ENCODE assay signal across 18 cellular contexts in the genomic region with DNA sequence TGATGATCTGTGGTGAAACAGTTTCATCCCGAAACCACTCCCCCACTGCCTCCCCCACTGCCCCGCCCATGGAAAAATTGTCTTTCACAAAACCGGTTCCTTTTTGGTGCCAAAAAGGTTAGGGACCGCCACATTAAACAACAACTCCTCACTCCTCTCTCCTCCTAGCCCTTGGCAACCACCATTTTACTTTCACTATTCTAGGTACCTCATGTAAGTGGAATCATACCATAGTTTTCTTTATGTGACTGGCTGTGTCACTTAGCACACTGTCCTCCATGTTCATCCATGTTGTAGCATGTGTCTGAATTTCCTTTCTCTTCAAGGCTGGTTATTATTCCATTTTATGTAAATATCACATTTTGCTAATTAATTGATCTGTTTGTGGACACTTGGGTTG.
A peak's percentile ranks its signal among the peaks of the same experiment; 100 is the strongest.
DNase-seq lines count a peak whose midpoint lies in the region; ATAC-seq and TF ChIP-seq lines count a peak whose summit lies in the region.
"Had no signal": no experiment of that assay in that cellular context is flagged by ENCODE, and none has a peak within 500 bp of the region (broad histone marks: within the 10 kb centered on the region; RNA-seq: fewer than 3 reads in every experiment).

No MANE protein-coding gene starts in this region.

- peaks cover 11% of the 10 kb centered on the region for H3K9me3 ChIP-seq in DND-41 (ENCODE audit: insufficient read depth, low read length, severe bottlenecking)

- no peaks in the 10 kb centered on the region for H3K27me3 Mint-ChIP-seq in activated naive CD4-positive, alpha-beta T cell treated with anti-CD3 and anti-CD28 coated beads, Interleukin-2, amount 50 U/mL, for 24 hours
- no peaks in the 10 kb centered on the region for H3K27me3 Mint-ChIP-seq in WTC11 (ENCODE audit: low read depth)

- H3K27ac ChIP-seq in DND-41 (ENCODE audit: low read length): no peak overlapping the region
- H3K27ac ChIP-seq: A549, KMS-11 had no signal

- POLR2A ChIA-PET in WTC11 (lab: Charles Lee): no interaction called here

- peaks cover 12% of the 10 kb centered on the region for H3K9me3 Mint-ChIP-seq in activated naive CD4-positive, alpha-beta T cell treated with anti-CD3 and anti-CD28 coated beads, Interleukin-2, amount 50 U/mL, for 24 hours
- H3K9me3 Mint-ChIP-seq in activated naive CD4-positive, alpha-beta T cell treated with anti-CD3 and anti-CD28 coated beads, Interleukin-2, amount 50 U/mL, for 72 hours: peaks cover 14 to 25% of the 10 kb centered on the region in 2 donors
- peaks cover 25% of the 10 kb centered on the region for H3K9me3 Mint-ChIP-seq in WTC11

- no peaks in the 10 kb centered on the region for H3K27me3 ChIP-seq in DND-41 (ENCODE audit: insufficient read depth, low read length, poor library complexity)

- DNase-seq in activated naive CD4-positive, alpha-beta T cell treated with anti-CD3 and anti-CD28 coated beads, Interleukin-2, amount 50 U/mL, for 72 hours (ENCODE audit: low spot score in 2 of 2): no peak
- no peak for DNase-seq in DND-41
- no peak for DNase-seq in WTC11 (ENCODE audit: low spot score)
- DNase-seq in retina: no peak
- no peak for DNase-seq in NCI-H526 (lab: John Stamatoyannopoulos, UW)
- no peak for DNase-seq in HUDEP-2 (lab: John Stamatoyannopoulos, UW; ENCODE audit: unreplicated experiment in 76 of 76)
- DNase-seq: DMS79 treated with DMSO at 0.1 percent for 48 hours, H7, HFFc6, NCI-H1417, NCI-H187, NCI-H226, NCI-H524 treated with DMSO at 0.1 percent for 48 hours, OCI-M1, SHP77 treated with DMSO at 0.1 percent for 48 hours had no signal

- ATAC-seq in activated naive CD4-positive, alpha-beta T cell treated with anti-CD3 and anti-CD28 coated beads, Interleukin-2, amount 50 U/mL, for 72 hours: no peak
- ATAC-seq in DND-41 (ENCODE audit: insufficient read depth, low read depth) (peak; percentile 55; the same call in 2 of the 3 replicates), WTC11 (no peak)
- ATAC-seq: A549 had no signal

- H3K36me3 ChIP-seq in DND-41 (ENCODE audit: insufficient read depth, low read length): peaks cover 4% of the 10 kb centered on the region; the same call in 1 of the 2 replicates

- peak overlapping the region; percentile 39 for H3K27ac Mint-ChIP-seq in activated naive CD4-positive, alpha-beta T cell treated with anti-CD3 and anti-CD28 coated beads, Interleukin-2, amount 50 U/mL, for 24 hours
- no peak overlapping the region for H3K27ac Mint-ChIP-seq in activated naive CD4-positive, alpha-beta T cell treated with anti-CD3 and anti-CD28 coated beads, Interleukin-2, amount 50 U/mL, for 72 hours
- peak overlapping the region; percentile 61; the same call in 1 of the 2 replicates for H3K27ac Mint-ChIP-seq in WTC11
- H3K27ac Mint-ChIP-seq: HFFc6 had no signal

- no peak overlapping the region for H3K4me3 ChIP-seq in DND-41 (ENCODE audit: low read depth in 1 of 2, low read length in 2 of 2)
- H3K4me3 ChIP-seq: A549 had no signal

- H3K4me3 Mint-ChIP-seq in activated naive CD4-positive, alpha-beta T cell treated with anti-CD3 and anti-CD28 coated beads, Interleukin-2, amount 50 U/mL, for 24 hours: peak overlapping the region; percentile 34
- no peak overlapping the region for H3K4me3 Mint-ChIP-seq in WTC11
- H3K4me3 Mint-ChIP-seq: HFFc6 had no signal

- no peak overlapping the region for H3K4me2 ChIP-seq in DND-41 (ENCODE audit: insufficient read depth, low read length)
- H3K4me2 ChIP-seq: A549, KMS-11 had no signal

- H3K4me1 ChIP-seq in DND-41 (ENCODE audit: insufficient read depth, low read length): no peaks in the 10 kb centered on the region
- H3K4me1 ChIP-seq: A549 had no signal

- 0 out of 2 replicates have a peak, but pooled peaks cover 2% of the 10 kb centered on the region for H4K20me1 ChIP-seq in DND-41 (ENCODE audit: insufficient read depth, low read length)

- CTCF ChIA-PET in WTC11 (lab: Charles Lee): no interaction called here

- H2AFZ ChIP-seq in DND-41 (ENCODE audit: low read depth, low read length): no peak overlapping the region

- H3K4me1 Mint-ChIP-seq in activated naive CD4-positive, alpha-beta T cell treated with anti-CD3 and anti-CD28 coated beads, Interleukin-2, amount 50 U/mL, for 24 hours: peaks cover 60% of the 10 kb centered on the region
- H3K4me1 Mint-ChIP-seq in WTC11: peaks cover 43% of the 10 kb centered on the region

- TF ChIP-seq CTCF in DND-41 (IDR thresholded peaks at IDR 0.05; ENCODE audit: borderline replicate concordance, extremely low read depth, low read length, poor library complexity, severe bottlenecking) (no peak), WTC11 (IDR thresholded peaks at IDR 0.05) (no peak)

- peaks cover 87% of the 10 kb centered on the region for H3K79me2 ChIP-seq in DND-41 (ENCODE audit: insufficient read depth, low read length)

- H3K9ac ChIP-seq in DND-41 (ENCODE audit: low read depth, low read length): no peak overlapping the region
- H3K9ac ChIP-seq: KMS-11 had no signal

- peaks cover 30% of the 10 kb centered on the region for H3K36me3 Mint-ChIP-seq in activated naive CD4-positive, alpha-beta T cell treated with anti-CD3 and anti-CD28 coated beads, Interleukin-2, amount 50 U/mL, for 24 hours
- H3K36me3 Mint-ChIP-seq in activated naive CD4-positive, alpha-beta T cell treated with anti-CD3 and anti-CD28 coated beads, Interleukin-2, amount 50 U/mL, for 72 hours: peaks cover 19 to 42% of the 10 kb centered on the region in 2 donors
- peaks cover 27% of the 10 kb centered on the region for H3K36me3 Mint-ChIP-seq in WTC11

TF ChIP-seq in WTC11, 78 proteins besides CTCF, POLR2A, EP300 and RAD21 (continues in another document):
- TF ChIP-seq JUN (CRISPR knock-in tag; IDR thresholded peaks at IDR 0.05): no peak
- no peak for TF ChIP-seq NR1H2 (CRISPR knock-in tag; IDR thresholded peaks at IDR 0.05)
- TF ChIP-seq, protein P1, sequence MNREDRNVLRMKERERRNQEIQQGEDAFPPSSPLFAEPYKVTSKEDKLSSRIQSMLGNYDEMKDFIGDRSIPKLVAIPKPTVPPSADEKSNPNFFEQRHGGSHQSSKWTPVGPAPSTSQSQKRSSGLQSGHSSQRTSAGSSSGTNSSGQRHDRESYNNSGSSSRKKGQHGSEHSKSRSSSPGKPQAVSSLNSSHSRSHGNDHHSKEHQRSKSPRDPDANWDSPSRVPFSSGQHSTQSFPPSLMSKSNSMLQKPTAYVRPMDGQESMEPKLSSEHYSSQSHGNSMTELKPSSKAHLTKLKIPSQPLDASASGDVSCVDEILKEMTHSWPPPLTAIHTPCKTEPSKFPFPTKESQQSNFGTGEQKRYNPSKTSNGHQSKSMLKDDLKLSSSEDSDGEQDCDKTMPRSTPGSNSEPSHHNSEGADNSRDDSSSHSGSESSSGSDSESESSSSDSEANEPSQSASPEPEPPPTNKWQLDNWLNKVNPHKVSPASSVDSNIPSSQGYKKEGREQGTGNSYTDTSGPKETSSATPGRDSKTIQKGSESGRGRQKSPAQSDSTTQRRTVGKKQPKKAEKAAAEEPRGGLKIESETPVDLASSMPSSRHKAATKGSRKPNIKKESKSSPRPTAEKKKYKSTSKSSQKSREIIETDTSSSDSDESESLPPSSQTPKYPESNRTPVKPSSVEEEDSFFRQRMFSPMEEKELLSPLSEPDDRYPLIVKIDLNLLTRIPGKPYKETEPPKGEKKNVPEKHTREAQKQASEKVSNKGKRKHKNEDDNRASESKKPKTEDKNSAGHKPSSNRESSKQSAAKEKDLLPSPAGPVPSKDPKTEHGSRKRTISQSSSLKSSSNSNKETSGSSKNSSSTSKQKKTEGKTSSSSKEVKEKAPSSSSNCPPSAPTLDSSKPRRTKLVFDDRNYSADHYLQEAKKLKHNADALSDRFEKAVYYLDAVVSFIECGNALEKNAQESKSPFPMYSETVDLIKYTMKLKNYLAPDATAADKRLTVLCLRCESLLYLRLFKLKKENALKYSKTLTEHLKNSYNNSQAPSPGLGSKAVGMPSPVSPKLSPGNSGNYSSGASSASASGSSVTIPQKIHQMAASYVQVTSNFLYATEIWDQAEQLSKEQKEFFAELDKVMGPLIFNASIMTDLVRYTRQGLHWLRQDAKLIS (CRISPR knock-in tag; IDR thresholded peaks at IDR 0.05; ENCODE audit: borderline replicate concordance): no peak
- TF ChIP-seq, protein P2, sequence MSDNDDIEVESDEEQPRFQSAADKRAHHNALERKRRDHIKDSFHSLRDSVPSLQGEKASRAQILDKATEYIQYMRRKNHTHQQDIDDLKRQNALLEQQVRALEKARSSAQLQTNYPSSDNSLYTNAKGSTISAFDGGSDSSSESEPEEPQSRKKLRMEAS (CRISPR knock-in tag; IDR thresholded peaks at IDR 0.05): no peak
- TF ChIP-seq HMGXB4 (CRISPR knock-in tag; IDR thresholded peaks at IDR 0.05): no peak
- TF ChIP-seq, protein P3, sequence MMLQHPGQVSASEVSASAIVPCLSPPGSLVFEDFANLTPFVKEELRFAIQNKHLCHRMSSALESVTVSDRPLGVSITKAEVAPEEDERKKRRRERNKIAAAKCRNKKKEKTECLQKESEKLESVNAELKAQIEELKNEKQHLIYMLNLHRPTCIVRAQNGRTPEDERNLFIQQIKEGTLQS (CRISPR knock-in tag; conservative IDR thresholded peaks at IDR 0.05): no peak
- TF ChIP-seq IRF2 (CRISPR knock-in tag; IDR thresholded peaks at IDR 0.05; ENCODE audit: borderline replicate concordance, low read depth): no peak
- no peak for TF ChIP-seq SP1 (CRISPR knock-in tag; conservative IDR thresholded peaks at IDR 0.05)

Comparison
In these comparisons a context has a peak if more than half of its experiments do, and no peak if none do; other contexts are left out.
1. H3K27ac Mint-ChIP-seq: peak in activated naive CD4-positive, alpha-beta T cell treated with anti-CD3 and anti-CD28 coated beads, Interleukin-2, amount 50 U/mL, for 24 hours (single experiment) and WTC11 (single experiment); none in activated naive CD4-positive, alpha-beta T cell treated with anti-CD3 and anti-CD28 coated beads, Interleukin-2, amount 50 U/mL, for 72 hours (0 of 2).